8 cellular contexts compared by ENCODE assay signal in genomic region chr12:110772409-110773032, GRCh38. TPM values are rescaled to one million over a fixed set of nuclear protein-coding genes. Genes with fewer than 3 reads are reported as not detected.
A peak's percentile ranks its signal among the peaks of the same experiment; 100 is the strongest.
DNase-seq lines count a peak whose midpoint lies in the region; ATAC-seq and TF ChIP-seq lines count a peak whose summit lies in the region.
"Not testable (repeated sequence)": the region's sequence is repeated elsewhere in the genome, so short reads cannot be mapped to it uniquely, and the experiment has no call there.

No MANE protein-coding gene starts in this region.

- POLR2A ChIA-PET in HEK293 (lab: Yijun Ruan, JAX), result not testable (repeated sequence)
- POLR2A ChIA-PET in activated CD4-positive, alpha-beta T cell treated with anti-CD3 and anti-CD28 coated beads, Interleukin-2, amount 10 ng/mL, durations not matched to agents 7 days and 5 days (lab: Charles Lee), result interaction anchor here (0.7 kb wide), 2 partner anchors 11 to 49 kb away, joined by 4 read pairs; no protein-coding TSS in a partner anchor

- not testable (repeated sequence) for H3F3A ChIP-seq in neural progenitor cell (ENCODE audit: low read depth)

- 78 to 90% methylated on average over 2 to 4 of the region's 4 CpGs for WGBS in endodermal cell (ENCODE audit: insufficient coverage in 1 of 2, insufficient read length in 1 of 2), 2 experiments

- H3K27me3 ChIP-seq in BLaER1 treated with 17β-estradiol and CSF1 and Interleukin-3, amounts not matched to agents 10 nM and 100 nM; endodermal cell (ENCODE audit: control insufficient read depth, insufficient read depth, low read length, poor library complexity, severe bottlenecking); neural progenitor cell: not testable (repeated sequence)

- peak overlapping the region in 4 of 11 experiments; percentile 2 to 22 (median 18); a peak in 5 of 22 replicates for H3K27ac ChIP-seq in BLaER1 treated with 17β-estradiol and CSF1 and Interleukin-3, amounts not matched to agents 10 nM and 100 nM
- H3K27ac ChIP-seq in HEK293 (ENCODE audit: extremely low read depth, low read depth, low read length); endodermal cell (ENCODE audit: low read depth, low read length); neural progenitor cell: not testable (repeated sequence)

- not testable (repeated sequence) for H3K27me3 Mint-ChIP-seq in T-helper 1 cell treated with Interleukin-12 subunit alpha and Interleukin-12 subunit beta and Interleukin-4 antibody, amounts not matched to agents 30 μg/mL and 1 μg/mL, for 36 hours (ENCODE audit: low read depth); activated CD4-positive, alpha-beta T cell treated with anti-CD3 and anti-CD28 coated beads, Interleukin-2, amount 10 ng/mL, durations not matched to agents 7 days and 5 days; activated T-cell treated with anti-CD3 and anti-CD28 coated beads, Interleukin-2, amount 50 U/mL, for 72 hours (ENCODE audit: low read depth); activated naive CD8-positive, alpha-beta T cell; endodermal cell (ENCODE audit: insufficient read depth); neural progenitor cell (ENCODE audit: insufficient read depth, low read depth)

- H3K27ac Mint-ChIP-seq in T-helper 1 cell treated with Interleukin-12 subunit alpha and Interleukin-12 subunit beta and Interleukin-4 antibody, amounts not matched to agents 30 μg/mL and 1 μg/mL, for 36 hours, result peak overlapping the region; percentile 42
- peak overlapping the region; percentile 89 for H3K27ac Mint-ChIP-seq in activated CD4-positive, alpha-beta T cell treated with anti-CD3 and anti-CD28 coated beads, Interleukin-2, amount 10 ng/mL, durations not matched to agents 7 days and 5 days
- peak overlapping the region; percentile 86 for H3K27ac Mint-ChIP-seq in activated T-cell treated with anti-CD3 and anti-CD28 coated beads, Interleukin-2, amount 50 U/mL, for 72 hours
- H3K27ac Mint-ChIP-seq in activated naive CD8-positive, alpha-beta T cell, result peak overlapping the region; percentile 72
- H3K27ac Mint-ChIP-seq in endodermal cell, result peak overlapping the region; percentile 84
- not testable (repeated sequence) for H3K27ac Mint-ChIP-seq in neural progenitor cell

- DNase-seq in activated CD4-positive, alpha-beta T cell treated with anti-CD3 and anti-CD28 coated beads, Interleukin-2, amount 10 ng/mL, durations not matched to agents 7 days and 5 days; activated T-cell treated with anti-CD3 and anti-CD28 coated beads, Interleukin-2, amount 50 U/mL, for 72 hours; endodermal cell; neural progenitor cell (ENCODE audit: low spot score): not testable (repeated sequence)

- H3K9me3 Mint-ChIP-seq in T-helper 1 cell treated with Interleukin-12 subunit alpha and Interleukin-12 subunit beta and Interleukin-4 antibody, amounts not matched to agents 30 μg/mL and 1 μg/mL, for 36 hours, result peaks cover 13% of the 10 kb centered on the region
- H3K9me3 Mint-ChIP-seq in activated CD4-positive, alpha-beta T cell treated with anti-CD3 and anti-CD28 coated beads, Interleukin-2, amount 10 ng/mL, durations not matched to agents 7 days and 5 days; activated T-cell treated with anti-CD3 and anti-CD28 coated beads, Interleukin-2, amount 50 U/mL, for 72 hours; activated naive CD8-positive, alpha-beta T cell (ENCODE audit: low read depth): not testable (repeated sequence)
- H3K9me3 Mint-ChIP-seq in endodermal cell, result peaks cover 32% of the 10 kb centered on the region
- H3K9me3 Mint-ChIP-seq in neural progenitor cell, result peaks cover 12% of the 10 kb centered on the region

- not testable (repeated sequence) for H4K20me1 ChIP-seq in BLaER1 treated with 17β-estradiol and CSF1 and Interleukin-3, amounts not matched to agents 10 nM and 100 nM; neural progenitor cell (ENCODE audit: low read depth)

- H3K36me3 ChIP-seq in BLaER1 treated with 17β-estradiol and CSF1 and Interleukin-3, amounts not matched to agents 10 nM and 100 nM; HEK293 (ENCODE audit: control insufficient read depth in 2 of 2, insufficient read depth in 1 of 2, low read length in 2 of 2); endodermal cell (ENCODE audit: control insufficient read depth, insufficient read depth, low read length); neural progenitor cell: not testable (repeated sequence)

- not testable (repeated sequence) for TF ChIP-seq CTCF in HEK293 (tag by site-specific recombination; IDR thresholded peaks at IDR 0.05); endodermal cell (conservative IDR thresholded peaks at IDR 0.05); neural progenitor cell (IDR thresholded peaks at IDR 0.05)

- H3K9me3 ChIP-seq in BLaER1 treated with 17β-estradiol and CSF1 and Interleukin-3, amounts not matched to agents 10 nM and 100 nM (replicated peaks in 1 of 11); HEK293 (ENCODE audit: control insufficient read depth, insufficient read depth, low read depth, low read length); neural progenitor cell (ENCODE audit: low read depth): not testable (repeated sequence)
- peaks cover 36% of the 10 kb centered on the region for H3K9me3 ChIP-seq in endodermal cell (ENCODE audit: control insufficient read depth, low read length)

- peaks cover 33% of the 10 kb centered on the region for H3K4me1 Mint-ChIP-seq in T-helper 1 cell treated with Interleukin-12 subunit alpha and Interleukin-12 subunit beta and Interleukin-4 antibody, amounts not matched to agents 30 μg/mL and 1 μg/mL, for 36 hours (ENCODE audit: low read depth)
- H3K4me1 Mint-ChIP-seq in activated CD4-positive, alpha-beta T cell treated with anti-CD3 and anti-CD28 coated beads, Interleukin-2, amount 10 ng/mL, durations not matched to agents 7 days and 5 days, result peaks cover 37% of the 10 kb centered on the region
- peaks cover 47% of the 10 kb centered on the region for H3K4me1 Mint-ChIP-seq in activated T-cell treated with anti-CD3 and anti-CD28 coated beads, Interleukin-2, amount 50 U/mL, for 72 hours (ENCODE audit: low read depth)
- peaks cover 38% of the 10 kb centered on the region for H3K4me1 Mint-ChIP-seq in activated naive CD8-positive, alpha-beta T cell (ENCODE audit: low read depth)
- H3K4me1 Mint-ChIP-seq in endodermal cell, neural progenitor cell: not testable (repeated sequence)

- H2AFZ ChIP-seq in neural progenitor cell (replicated peaks), result not testable (repeated sequence)

- CTCF ChIA-PET in HEK293 (lab: Yijun Ruan, JAX), result interaction anchor here (0.6 kb wide), 1 partner anchor 495 kb away, joined by 6 read pairs; no protein-coding TSS in a partner anchor
- CTCF ChIA-PET in activated CD4-positive, alpha-beta T cell treated with anti-CD3 and anti-CD28 coated beads, Interleukin-2, amount 10 ng/mL, durations not matched to agents 7 days and 5 days (lab: Charles Lee), result interaction anchor here (0.5 to 1.8 kb wide), 6 partner anchors 9 to 723 kb away, joined by 3 to 8 read pairs (median 4); no protein-coding TSS in a partner anchor

- ATAC-seq in activated T-cell treated with anti-CD3 and anti-CD28 coated beads, Interleukin-2, amount 50 U/mL, for 72 hours (replicated peaks in 1 of 2), result not testable (repeated sequence)

- peak overlapping the region; percentile 0 for H3K4me3 Mint-ChIP-seq in T-helper 1 cell treated with Interleukin-12 subunit alpha and Interleukin-12 subunit beta and Interleukin-4 antibody, amounts not matched to agents 30 μg/mL and 1 μg/mL, for 36 hours
- H3K4me3 Mint-ChIP-seq in activated CD4-positive, alpha-beta T cell treated with anti-CD3 and anti-CD28 coated beads, Interleukin-2, amount 10 ng/mL, durations not matched to agents 7 days and 5 days; endodermal cell: not testable (repeated sequence)
- peak overlapping the region; percentile 54 to 56 for H3K4me3 Mint-ChIP-seq in activated T-cell treated with anti-CD3 and anti-CD28 coated beads, Interleukin-2, amount 50 U/mL, for 72 hours
- H3K4me3 Mint-ChIP-seq in activated naive CD8-positive, alpha-beta T cell, result peak overlapping the region; percentile 3
- peak overlapping the region; percentile 36 for H3K4me3 Mint-ChIP-seq in neural progenitor cell

- H3K79me2 ChIP-seq in neural progenitor cell (ENCODE audit: low read depth), result not testable (repeated sequence)

- H3K4me2 ChIP-seq in BLaER1 treated with 17β-estradiol and CSF1 and Interleukin-3, amounts not matched to agents 10 nM and 100 nM, result peak overlapping the region in 10 of 11 experiments; percentile 1 to 48 (median 21); a peak in 12 of 22 replicates
- not testable (repeated sequence) for H3K4me2 ChIP-seq in neural progenitor cell

- not testable (repeated sequence) for H3K4me3 ChIP-seq in BLaER1 treated with 17β-estradiol and CSF1 and Interleukin-3, amounts not matched to agents 10 nM and 100 nM; HEK293 (ENCODE audit: low read depth, low read length); endodermal cell (ENCODE audit: low read length); neural progenitor cell

- H3K4me1 ChIP-seq in BLaER1 treated with 17β-estradiol and CSF1 and Interleukin-3, amounts not matched to agents 10 nM and 100 nM, result peaks cover 8 to 26% (median 18%) of the 10 kb centered on the region in 10 experiments; a peak in 17 of 20 replicates
- not testable (repeated sequence) for H3K4me1 ChIP-seq in HEK293 (ENCODE audit: control insufficient read depth, insufficient read depth, low read length); endodermal cell (ENCODE audit: control insufficient read depth, insufficient read depth, low read length); neural progenitor cell

- peak overlapping the region in 2 of 11 experiments; percentile 8 to 29; a peak in 2 of 22 replicates for H3K9ac ChIP-seq in BLaER1 treated with 17β-estradiol and CSF1 and Interleukin-3, amounts not matched to agents 10 nM and 100 nM
- peak overlapping the region; percentile 23 for H3K9ac ChIP-seq in endodermal cell (ENCODE audit: extremely low read depth, low read length, poor library complexity, severe bottlenecking)
- H3K9ac ChIP-seq in neural progenitor cell, result not testable (repeated sequence)

- not testable (repeated sequence) for H3K36me3 Mint-ChIP-seq in T-helper 1 cell treated with Interleukin-12 subunit alpha and Interleukin-12 subunit beta and Interleukin-4 antibody, amounts not matched to agents 30 μg/mL and 1 μg/mL, for 36 hours (ENCODE audit: low read depth); activated CD4-positive, alpha-beta T cell treated with anti-CD3 and anti-CD28 coated beads, Interleukin-2, amount 10 ng/mL, durations not matched to agents 7 days and 5 days (ENCODE audit: low read depth); activated T-cell treated with anti-CD3 and anti-CD28 coated beads, Interleukin-2, amount 50 U/mL, for 72 hours (ENCODE audit: insufficient read depth in 2 of 2); activated naive CD8-positive, alpha-beta T cell; endodermal cell (ENCODE audit: low read depth); neural progenitor cell

RNA-seq across cellular contexts. Expression of gene PPP1CC, which starts 29.8 kb away (rescaled TPM):
- total RNA-seq in activated CD4-positive, alpha-beta T cell treated with anti-CD3 and anti-CD28 coated beads, Interleukin-2, amount 10 ng/mL, durations not matched to agents 7 days and 5 days, result 100 to 1,000 TPM; 174 to 183 TPM
- total RNA-seq in activated T-cell treated with anti-CD3 and anti-CD28 coated beads, Interleukin-2, amount 50 U/mL, for 72 hours, result 100 to 1,000 TPM; 302 to 332 TPM
- total RNA-seq in endodermal cell, result 100 to 1,000 TPM; 179 to 201 TPM
- 278 TPM for polyA plus RNA-seq in endodermal cell (2013, experiment 1 of 2)
- 253 TPM for polyA plus RNA-seq in endodermal cell (2013, experiment 2 of 2)
- 408 and 629 TPM in 2 replicates for total RNA-seq in neural progenitor cell (ENCODE audit: low replicate concordance)
